Comparison of ENCODE assay signal across 10 cellular contexts in the genomic region with DNA sequence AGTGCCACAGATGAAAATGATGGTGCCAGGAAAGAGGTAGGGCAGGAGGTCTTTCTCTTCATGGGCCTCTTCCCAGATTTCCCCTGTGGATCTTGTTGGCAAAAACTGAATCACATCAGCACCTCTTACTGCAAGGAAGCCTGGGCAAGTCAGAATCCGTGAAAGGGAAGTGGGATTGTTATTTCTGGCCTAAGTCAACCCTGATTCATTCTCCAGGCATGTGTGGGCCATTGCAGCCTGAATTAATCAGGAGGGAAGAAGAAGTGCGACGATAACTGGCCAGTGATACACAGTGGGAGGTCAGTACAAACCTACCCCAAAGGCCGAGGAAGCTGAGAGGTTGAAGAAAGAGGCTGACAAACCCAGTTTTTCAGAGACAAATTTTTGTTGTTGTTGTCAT. TPM values are rescaled to one million over a fixed set of nuclear protein-coding genes. Genes with fewer than 3 reads are reported as not detected.
A peak's percentile ranks its signal among the peaks of the same experiment; 100 is the strongest.
DNase-seq lines count a peak whose midpoint lies in the region; ATAC-seq, FAIRE-seq and TF ChIP-seq lines count a peak whose summit lies in the region.
"Had no signal": no experiment of that assay in that cellular context is flagged by ENCODE, and none has a peak within 500 bp of the region (broad histone marks: within the 10 kb centered on the region; RNA-seq: fewer than 3 reads in every experiment).

No MANE protein-coding gene starts in this region.

- peak; percentile 33; the same call in 2 of the 3 replicates for ATAC-seq in HepG2
- ATAC-seq in GM21447 (IDR thresholded peaks at IDR 0.05; ENCODE audit: unreplicated experiment) = no peak
- ATAC-seq in GM19324 (IDR thresholded peaks at IDR 0.05; ENCODE audit: low FRiP score, unreplicated experiment) = no peak
- ATAC-seq: body of pancreas had no signal

- POLR2A ChIA-PET in HepG2 (lab: Yijun Ruan, JAX) = interaction anchor here (0.7 to 3.8 kb wide), 4 partner anchors 12 to 30 kb away, joined by 3 to 17 read pairs (median 7); partner anchors contain the start of gene NSMCE1

- no peaks in the 10 kb centered on the region for H3K79me2 ChIP-seq in HepG2 (ENCODE audit: insufficient read depth, low read length)
- H3K79me2 ChIP-seq in hepatocyte = no peaks in the 10 kb centered on the region

- no peaks in the 10 kb centered on the region for H3K4me1 ChIP-seq in breast epithelium
- peaks cover 45% of the 10 kb centered on the region for H3K4me1 ChIP-seq in HepG2 (ENCODE audit: insufficient read depth, low read length)
- H3K4me1 ChIP-seq in hepatocyte (ENCODE audit: insufficient read depth) = no peaks in the 10 kb centered on the region
- H3K4me1 ChIP-seq: body of pancreas, pancreas had no signal

- DNase-seq in 8988T (peak; percentile 37), HT1080 (ENCODE audit: low read depth) (peak; percentile 95), breast epithelium (ENCODE audit: low spot score in 2 of 2) (no peak), HepG2 (ENCODE audit: low spot score) (peak; percentile 64), hepatocyte (ENCODE audit: low spot score) (no peak)
- no peak for DNase-seq in NK-92 treated with Interleukin-12 subunit alpha and Interleukin-12 subunit beta, amount 100 ng/mL, for 24 hours (lab: John Stamatoyannopoulos, UW)

- peak overlapping the region; percentile 21; the same call in 1 of the 2 replicates for H3K4me2 ChIP-seq in HepG2 (ENCODE audit: low read depth, low read length)
- H3K4me2 ChIP-seq in hepatocyte = no peak overlapping the region

- H4K20me1 ChIP-seq in HepG2 (ENCODE audit: insufficient read depth, low read length) = no peaks in the 10 kb centered on the region
- no peaks in the 10 kb centered on the region for H4K20me1 ChIP-seq in hepatocyte (ENCODE audit: insufficient read depth, poor library complexity, severe bottlenecking)

- CTCF ChIA-PET in HepG2 (lab: Yijun Ruan, JAX; ENCODE audit: low intra/inter-chr PET ratio, low total read pairs) = no interaction called here

- no TSS peak for BruUV-seq in HepG2 (replicated peaks; lab: Mats Ljungman, UMichigan)

- no peak for FAIRE-seq in HepG2 (lab: Jason Lieb, UNC)
- FAIRE-seq: pancreas had no signal

- H3K36me3 ChIP-seq in breast epithelium = no peaks in the 10 kb centered on the region
- H3K36me3 ChIP-seq in HepG2 (replicated peaks in 1 of 2; ENCODE audit: control insufficient read depth in 1 of 2, insufficient read depth in 2 of 2, low read length in 2 of 2) = no peaks in the 10 kb centered on the region
- no peaks in the 10 kb centered on the region for H3K36me3 ChIP-seq in hepatocyte (replicated peaks; ENCODE audit: insufficient read depth, low read depth)
- H3K36me3 ChIP-seq: pancreas had no signal

- in situ Hi-C loops in HepG2 (cut with HindIII; ENCODE audit: extremely low pct_ligation_motif_present, low pct_unique_long_range_greater_than_20kb) = no loop called here

- H3K9me3 ChIP-seq in breast epithelium = no peaks in the 10 kb centered on the region
- H3K9me3 ChIP-seq in HepG2 (ENCODE audit: low read length) = no peaks in the 10 kb centered on the region
- no peaks in the 10 kb centered on the region for H3K9me3 ChIP-seq in hepatocyte (ENCODE audit: low read depth)
- H3K9me3 ChIP-seq: body of pancreas, pancreas had no signal

- no peak for TF ChIP-seq CTCF in breast epithelium (IDR thresholded peaks at IDR 0.05)
- no peak for TF ChIP-seq CTCF in HepG2 (CRISPR knock-in tag; IDR thresholded peaks at IDR 0.05)
- no peak for TF ChIP-seq CTCF in hepatocyte (IDR thresholded peaks at IDR 0.05; ENCODE audit: poor library complexity)

- intact Hi-C loops in breast epithelium (cut with DNase I; ENCODE audit: low total_unique reads) (no loop called here), HepG2 (cut with micrococcal nuclease; ENCODE audit: unreplicated experiment) (no loop called here)

- H2AFZ ChIP-seq in HepG2 (ENCODE audit: low read length) (no peak overlapping the region), hepatocyte (no peak overlapping the region)

- H3K27ac ChIP-seq in breast epithelium (peak overlapping the region; percentile 58 to 69), HepG2 (ENCODE audit: extremely low read length, insufficient read depth, low read length) (no peak overlapping the region), hepatocyte (no peak overlapping the region)
- H3K27ac ChIP-seq: body of pancreas, pancreas had no signal

- H3K4me3 ChIP-seq in breast epithelium = no peak overlapping the region
- H3K4me3 ChIP-seq in HepG2 (replicated peaks in 1 of 3; ENCODE audit: insufficient read depth in 1 of 3, low read depth in 2 of 3, low read length in 3 of 3) = no peak overlapping the region
- no peak overlapping the region for H3K4me3 ChIP-seq in hepatocyte
- H3K4me3 ChIP-seq: body of pancreas, pancreas had no signal

- no peak for TF ChIP-seq RAD21 in HepG2 (CRISPR knock-in tag; IDR thresholded peaks at IDR 0.05)

- H3K9me2 ChIP-seq in hepatocyte (replicated peaks; ENCODE audit: insufficient read depth) = no peaks in the 10 kb centered on the region

- 10% methylated on average over 4 of the region's 4 CpGs for WGBS in HepG2 (ENCODE audit: low lambda C conversion rate)
- 78% methylated on average over 4 of the region's 4 CpGs for WGBS in hepatocyte (ENCODE audit: low lambda C conversion rate, missing lambda C conversion rate)

- H3K9ac ChIP-seq in HepG2 (ENCODE audit: insufficient read depth, low read depth, low read length) = no peak overlapping the region

- TF ChIP-seq POLR2A in breast epithelium (IDR thresholded peaks at IDR 0.05) (no peak), HepG2 (IDR thresholded peaks at IDR 0.05; ENCODE audit: insufficient read depth in 1 of 2, low read depth in 2 of 2, low read length in 2 of 2) (no peak)

- TF ChIP-seq EP300 in HepG2 (IDR thresholded peaks at IDR 0.05; ENCODE audit: low read depth in 2 of 2, low read length in 2 of 2) (no peak; a peak in 1 of 4 replicates), HepG2 (CRISPR knock-in tag; IDR thresholded peaks at IDR 0.05; ENCODE audit: borderline replicate concordance) (no peak)

- H3K27me3 ChIP-seq in breast epithelium (no peaks in the 10 kb centered on the region), HepG2 (ENCODE audit: control insufficient read depth in 1 of 2, insufficient read depth in 2 of 2, low read length in 2 of 2) (no peaks in the 10 kb centered on the region; a peak in 1 of 5 replicates), hepatocyte (no peaks in the 10 kb centered on the region)
- H3K27me3 ChIP-seq: body of pancreas, pancreas had no signal

RNA-seq across cellular contexts. Expression of gene NSMCE1, which starts 17.9 kb away (rescaled TPM):
- 68.3 and 73.3 TPM in 2 replicates for total RNA-seq in HT1080 (2014; rRNA removed; shearing (Covaris generic))
- polyA plus RNA-seq in HT1080 (2015; cell fraction: cytosol; rRNA removed) = 85.7 and 86.0 TPM in 2 replicates
- 47.0 and 55.4 TPM in 2 replicates for polyA plus RNA-seq in HT1080 (2015; cell fraction: nucleus; rRNA removed)
- total RNA-seq in breast epithelium (10 to 100 TPM; 32.4 to 54.6 (median 51.8) TPM), HepG2 (2016; rRNA removed; fragmentation: Illumina TruSeq; extraction: Trizol) (52.9 and 53.2 TPM in 2 replicates), hepatocyte (35.0 and 40.8 TPM in 2 replicates)
- total RNA-seq in HepG2 (2016; cell fraction: cytosol; rRNA removed; fragmentation: Illumina TruSeq; extraction: Trizol; ENCODE audit: low read depth) = 17.2 and 19.5 TPM in 2 replicates
- 55.4 and 56.5 TPM in 2 replicates for total RNA-seq in HepG2 (2016; cell fraction: insoluble cytoplasmic fraction; rRNA removed; fragmentation: Illumina TruSeq; extraction: Trizol)
- total RNA-seq in HepG2 (2016; cell fraction: membrane; rRNA removed; fragmentation: Illumina TruSeq; extraction: Trizol) = 25.5 and 27.7 TPM in 2 replicates
- 28.0 and 30.5 TPM in 2 replicates for total RNA-seq in HepG2 (2016; cell fraction: nucleus; rRNA removed; fragmentation: Illumina TruSeq; extraction: Trizol)
- polyA plus RNA-seq in HepG2 (2011; rRNA removed) (42.7 and 43.5 TPM in 2 replicates), hepatocyte (58.2 and 66.3 TPM in 2 replicates)
- polyA plus RNA-seq in HepG2 (2011; cell fraction: cytosol; rRNA removed) = 43.3 and 48.1 TPM in 2 replicates
- 9.6 and 20.1 TPM in 2 replicates for polyA plus RNA-seq in HepG2 (2011; cell fraction: nucleus; rRNA removed)
- 63.6 and 69.8 TPM in 2 replicates for polyA plus RNA-seq in HepG2 (2012)
- 16.5 and 23.5 TPM in 2 replicates for polyA plus RNA-seq in HepG2 (2016; cell fraction: cytosol; fragmentation: Illumina TruSeq; extraction: Trizol; ENCODE audit: low read depth)
- 55.4 and 59.8 TPM in 2 replicates for polyA plus RNA-seq in HepG2 (2016; cell fraction: insoluble cytoplasmic fraction; fragmentation: Illumina TruSeq; extraction: Trizol; ENCODE audit: low read depth)
- polyA plus RNA-seq in HepG2 (2016; cell fraction: membrane; fragmentation: Illumina TruSeq; extraction: Trizol; ENCODE audit: low read depth) = 23.1 and 25.4 TPM in 2 replicates
- 58.1 and 59.0 TPM in 2 replicates for polyA plus RNA-seq in HepG2 (2016; cell fraction: nucleus; fragmentation: Illumina TruSeq; extraction: Trizol; ENCODE audit: insufficient read depth, low read depth)
- 68.2 and 105 TPM in 2 replicates for polyA minus RNA-seq in HepG2 (2011; rRNA and poly(A)+ RNA removed; ENCODE audit: low replicate concordance)
- 19.2 and 19.6 TPM in 2 replicates for polyA minus RNA-seq in HepG2 (2011; cell fraction: cytosol; rRNA and poly(A)+ RNA removed)
- polyA minus RNA-seq in HepG2 (2011; cell fraction: nucleus; rRNA and poly(A)+ RNA removed) = 12.1 and 29.7 TPM in 2 replicates

RNA-seq across cellular contexts. Expression of gene IL4R, which starts 27.3 kb away (rescaled TPM):
- total RNA-seq in HT1080 (2014; rRNA removed; shearing (Covaris generic)) = 21.0 and 21.8 TPM in 2 replicates
- 23.0 and 25.6 TPM in 2 replicates for polyA plus RNA-seq in HT1080 (2015; cell fraction: cytosol; rRNA removed)
- polyA plus RNA-seq in HT1080 (2015; cell fraction: nucleus; rRNA removed) = 39.9 and 42.4 TPM in 2 replicates
- total RNA-seq in breast epithelium (10 to 100 TPM; 18.7 to 53.4 (median 51.8) TPM), HepG2 (2016; rRNA removed; fragmentation: Illumina TruSeq; extraction: Trizol) (7.6 and 15.9 TPM in 2 replicates), hepatocyte (19.0 and 23.6 TPM in 2 replicates)
- total RNA-seq in HepG2 (2016; cell fraction: cytosol; rRNA removed; fragmentation: Illumina TruSeq; extraction: Trizol; ENCODE audit: low read depth) = 8.0 and 9.2 TPM in 2 replicates
- total RNA-seq in HepG2 (2016; cell fraction: insoluble cytoplasmic fraction; rRNA removed; fragmentation: Illumina TruSeq; extraction: Trizol) = 6.9 and 15.8 TPM in 2 replicates
- 9.4 and 9.6 TPM in 2 replicates for total RNA-seq in HepG2 (2016; cell fraction: membrane; rRNA removed; fragmentation: Illumina TruSeq; extraction: Trizol)
- total RNA-seq in HepG2 (2016; cell fraction: nucleus; rRNA removed; fragmentation: Illumina TruSeq; extraction: Trizol) = 16.4 and 21.4 TPM in 2 replicates
- polyA plus RNA-seq in HepG2 (2011; rRNA removed) (49.6 and 60.7 TPM in 2 replicates), hepatocyte (20.9 and 22.3 TPM in 2 replicates)
- 30.7 and 32.4 TPM in 2 replicates for polyA plus RNA-seq in HepG2 (2011; cell fraction: cytosol; rRNA removed)
- 61.1 and 65.1 TPM in 2 replicates for polyA plus RNA-seq in HepG2 (2011; cell fraction: nucleus; rRNA removed)
- 13.9 and 22.1 TPM in 2 replicates for polyA plus RNA-seq in HepG2 (2012)
- polyA plus RNA-seq in HepG2 (2016; cell fraction: cytosol; fragmentation: Illumina TruSeq; extraction: Trizol; ENCODE audit: low read depth) = 1.4 and 1.8 TPM in 2 replicates
- polyA plus RNA-seq in HepG2 (2016; cell fraction: insoluble cytoplasmic fraction; fragmentation: Illumina TruSeq; extraction: Trizol; ENCODE audit: low read depth) = 6.0 and 8.1 TPM in 2 replicates
- polyA plus RNA-seq in HepG2 (2016; cell fraction: membrane; fragmentation: Illumina TruSeq; extraction: Trizol; ENCODE audit: low read depth) = 3.4 and 3.5 TPM in 2 replicates
- polyA plus RNA-seq in HepG2 (2016; cell fraction: nucleus; fragmentation: Illumina TruSeq; extraction: Trizol; ENCODE audit: insufficient read depth, low read depth) = 38.0 and 39.0 TPM in 2 replicates
- 54.4 and 98.2 TPM in 2 replicates for polyA minus RNA-seq in HepG2 (2011; rRNA and poly(A)+ RNA removed; ENCODE audit: low replicate concordance)
- 19.2 and 23.0 TPM in 2 replicates for polyA minus RNA-seq in HepG2 (2011; cell fraction: cytosol; rRNA and poly(A)+ RNA removed)
- polyA minus RNA-seq in HepG2 (2011; cell fraction: nucleus; rRNA and poly(A)+ RNA removed) = 30.3 and 37.8 TPM in 2 replicates

Comparison
In these comparisons a context has a peak if more than half of its experiments do, and no peak if none do; other contexts are left out.
1. DNase-seq: peak in 8988T (single experiment), HT1080 (single experiment) and HepG2 (single experiment); none in breast epithelium (0 of 2), NK-92 treated with Interleukin-12 subunit alpha and Interleukin-12 subunit beta, amount 100 ng/mL, for 24 hours (single experiment) and hepatocyte (single experiment).
2. H3K27ac ChIP-seq: peak in breast epithelium (2 of 2); none in HepG2 (single experiment) and hepatocyte (single experiment).